Comparison of ENCODE assay signal across 9 cellular contexts in the genomic region with DNA sequence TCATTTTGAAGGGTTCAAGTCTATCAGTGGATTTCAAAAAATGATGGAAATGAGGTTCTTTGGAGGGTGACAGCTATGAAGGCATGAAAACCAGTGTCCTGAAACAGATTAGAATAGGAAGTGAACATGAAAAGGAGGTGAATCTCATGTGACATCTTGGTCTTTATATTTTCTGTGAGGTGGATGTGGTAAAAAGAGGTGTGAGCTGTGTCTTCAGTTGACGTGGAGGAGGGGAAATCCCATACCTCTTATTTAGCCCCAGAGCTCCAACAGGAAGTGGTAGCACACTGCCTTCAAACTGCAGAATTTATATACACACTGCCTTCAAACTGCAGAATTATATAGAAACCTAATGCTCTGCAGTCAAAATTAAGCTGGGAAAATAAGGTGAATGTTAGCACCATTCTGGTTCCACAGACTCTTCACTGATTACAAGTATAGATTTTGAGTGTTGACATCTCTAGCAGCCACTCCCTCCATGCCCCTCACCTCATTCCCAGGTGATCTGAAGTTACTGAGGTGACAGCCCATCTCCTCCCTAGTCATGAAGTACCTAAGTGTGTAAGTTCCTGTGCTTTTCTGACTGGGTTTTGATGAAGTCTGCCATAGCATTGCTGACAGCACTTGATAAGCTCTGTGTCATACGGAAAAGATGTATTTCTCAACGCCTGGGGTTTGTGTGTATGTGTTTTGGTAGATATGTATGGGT. TPM values are rescaled to one million over a fixed set of nuclear protein-coding genes. Genes with fewer than 3 reads are reported as not detected.
DNase-seq lines count a peak whose midpoint lies in the region; ATAC-seq and TF ChIP-seq lines count a peak whose summit lies in the region.
"Had no signal": no experiment of that assay in that cellular context is flagged by ENCODE, and none has a peak within 500 bp of the region (broad histone marks: within the 10 kb centered on the region; RNA-seq: fewer than 3 reads in every experiment).

No MANE protein-coding gene starts in this region.

- 82 to 83% methylated on average over 3 of the region's 3 CpGs for WGBS in testis, 2 donors

- peaks cover 36% of the 10 kb centered on the region for H3K4me1 ChIP-seq in testis

- no peak overlapping the region for H3K27ac ChIP-seq in testis
- H3K27ac ChIP-seq: cardiac muscle cell had no signal

- no peaks in the 10 kb centered on the region for H3K27me3 ChIP-seq in testis

- H3K36me3 Mint-ChIP-seq in T-helper 2 cell treated with Interferon-gamma antibody and Interleukin-4, amounts not matched to agents 5 μg/mL and 100 μg/mL, for 36 hours (ENCODE audit: low read depth), result peaks cover 33% of the 10 kb centered on the region
- H3K36me3 Mint-ChIP-seq in endothelial cell (ENCODE audit: low read depth, unreplicated experiment), result no peaks in the 10 kb centered on the region

- H3K27me3 Mint-ChIP-seq in T-helper 2 cell treated with Interferon-gamma antibody and Interleukin-4, amounts not matched to agents 5 μg/mL and 100 μg/mL, for 36 hours (ENCODE audit: low read depth), result no peaks in the 10 kb centered on the region
- H3K27me3 Mint-ChIP-seq in endothelial cell (ENCODE audit: unreplicated experiment), result peaks cover 12% of the 10 kb centered on the region

- peak; percentile 41 for ATAC-seq in HG02678 (IDR thresholded peaks at IDR 0.05; ENCODE audit: unreplicated experiment)

- no peak for TF ChIP-seq POLR2A in testis (IDR thresholded peaks at IDR 0.05)

- peak overlapping the region; percentile 96 for H3K27ac Mint-ChIP-seq in T-helper 2 cell treated with Interferon-gamma antibody and Interleukin-4, amounts not matched to agents 5 μg/mL and 100 μg/mL, for 36 hours
- peak overlapping the region; percentile 34 for H3K27ac Mint-ChIP-seq in endothelial cell (ENCODE audit: unreplicated experiment)

- peak; percentile 64 for DNase-seq in GM10266 (ENCODE audit: extremely low spot score)
- DNase-seq in T-helper 2 cell treated with Interferon-gamma antibody and Interleukin-4, amounts not matched to agents 5 μg/mL and 100 μg/mL, for 36 hours (ENCODE audit: low spot score), result peak; percentile 70
- no peak for DNase-seq in endothelial cell (ENCODE audit: low spot score)
- no peak for DNase-seq in DMS79 treated with DMSO at 0.1 percent for 48 hours (lab: John Stamatoyannopoulos, UW)
- no peak for DNase-seq in NCI-H1930 (lab: John Stamatoyannopoulos, UW)
- no peak for DNase-seq in SIG-M5 treated with dmso at 0.1 percent for 504 hours (lab: John Stamatoyannopoulos, UW; ENCODE audit: unreplicated experiment)
- DNase-seq in testis, result no peak

- H3K4me1 Mint-ChIP-seq in T-helper 2 cell treated with Interferon-gamma antibody and Interleukin-4, amounts not matched to agents 5 μg/mL and 100 μg/mL, for 36 hours (ENCODE audit: low read depth), result peaks cover 69% of the 10 kb centered on the region
- peaks cover 55% of the 10 kb centered on the region for H3K4me1 Mint-ChIP-seq in endothelial cell (ENCODE audit: unreplicated experiment)

- no peaks in the 10 kb centered on the region for H3K9me3 Mint-ChIP-seq in T-helper 2 cell treated with Interferon-gamma antibody and Interleukin-4, amounts not matched to agents 5 μg/mL and 100 μg/mL, for 36 hours
- no peaks in the 10 kb centered on the region for H3K9me3 Mint-ChIP-seq in endothelial cell (ENCODE audit: unreplicated experiment)

- no peaks in the 10 kb centered on the region for H3K36me3 ChIP-seq in testis (ENCODE audit: low read depth, missing control alignments)
- H3K36me3 ChIP-seq: cardiac muscle cell had no signal

- TF ChIP-seq CTCF in GM10266 (IDR thresholded peaks at IDR 0.05; ENCODE audit: control insufficient read depth, insufficient read depth, low read depth, missing control alignments) (no peak), endothelial cell (IDR thresholded peaks at IDR 0.05; ENCODE audit: unreplicated experiment) (no peak), testis (IDR thresholded peaks at IDR 0.05) (no peak)

- peak overlapping the region; percentile 99 for H3K4me3 Mint-ChIP-seq in T-helper 2 cell treated with Interferon-gamma antibody and Interleukin-4, amounts not matched to agents 5 μg/mL and 100 μg/mL, for 36 hours
- H3K4me3 Mint-ChIP-seq in endothelial cell (ENCODE audit: unreplicated experiment), result peak overlapping the region; percentile 59

- no peak overlapping the region for H3K4me3 ChIP-seq in testis
- H3K4me3 ChIP-seq: cardiac muscle cell had no signal

- H3K9me3 ChIP-seq in testis, result no peaks in the 10 kb centered on the region

- intact Hi-C loops in testis (cut with DNase I; ENCODE audit: low total_unique reads), result no loop called here

RNA-seq across cellular contexts. Expression of a gene that starts 2.6 kb away (rescaled TPM):
- total RNA-seq in endothelial cell (ENCODE audit: unreplicated experiment) (92.9 TPM), testis (10 to 100 TPM; 19.3 to 20.8 TPM)
- 38.7 TPM for polyA plus RNA-seq in testis (ENCODE audit: insufficient read depth, low read depth, low replicate concordance)

RNA-seq across cellular contexts. Expression of a gene that starts 34.8 kb away (rescaled TPM):
- total RNA-seq in endothelial cell (ENCODE audit: unreplicated experiment) (149 TPM), testis (10 to 100 TPM; 34.3 to 46.6 TPM)
- 69.7 TPM for polyA plus RNA-seq in testis (ENCODE audit: insufficient read depth, low read depth, low replicate concordance)

Comparison
In these comparisons a context has a peak if more than half of its experiments do, and no peak if none do; other contexts are left out.
1. DNase-seq: peak in GM10266 (single experiment) and T-helper 2 cell treated with Interferon-gamma antibody and Interleukin-4, amounts not matched to agents 5 μg/mL and 100 μg/mL, for 36 hours (single experiment); none in endothelial cell (single experiment), DMS79 treated with DMSO at 0.1 percent for 48 hours (single experiment), NCI-H1930 (0 of 2), SIG-M5 treated with dmso at 0.1 percent for 504 hours (single experiment) and testis (single experiment).